Comparison of ENCODE assay signal across 1 cellular context in genomic region chr1:220092694-220093093, GRCh38.
A peak's percentile ranks its signal among the peaks of the same experiment; 100 is the strongest.
TF ChIP-seq lines count a peak whose summit lies in the region.

No MANE protein-coding gene starts in this region.

TF ChIP-seq in HepG2, 621 proteins besides CTCF, POLR2A, EP300 and RAD21:
- TF ChIP-seq RCOR2 (CRISPR knock-in tag; IDR thresholded peaks at IDR 0.05) (0 out of 2 replicates have a peak, but pooled peaks have one; percentile 24), ZNF367 (CRISPR knock-in tag; IDR thresholded peaks at IDR 0.05; ENCODE audit: borderline replicate concordance) (no peak), ZFP82 (CRISPR knock-in tag; IDR thresholded peaks at IDR 0.05; ENCODE audit: borderline replicate concordance) (peak; percentile 7; the same call in 1 of the 2 replicates), ZNF629 (CRISPR knock-in tag; conservative IDR thresholded peaks at IDR 0.05) (peak; percentile 59)
TF ChIP-seq in HepG2: peak in this region for 3.
